In the genomic region with DNA sequence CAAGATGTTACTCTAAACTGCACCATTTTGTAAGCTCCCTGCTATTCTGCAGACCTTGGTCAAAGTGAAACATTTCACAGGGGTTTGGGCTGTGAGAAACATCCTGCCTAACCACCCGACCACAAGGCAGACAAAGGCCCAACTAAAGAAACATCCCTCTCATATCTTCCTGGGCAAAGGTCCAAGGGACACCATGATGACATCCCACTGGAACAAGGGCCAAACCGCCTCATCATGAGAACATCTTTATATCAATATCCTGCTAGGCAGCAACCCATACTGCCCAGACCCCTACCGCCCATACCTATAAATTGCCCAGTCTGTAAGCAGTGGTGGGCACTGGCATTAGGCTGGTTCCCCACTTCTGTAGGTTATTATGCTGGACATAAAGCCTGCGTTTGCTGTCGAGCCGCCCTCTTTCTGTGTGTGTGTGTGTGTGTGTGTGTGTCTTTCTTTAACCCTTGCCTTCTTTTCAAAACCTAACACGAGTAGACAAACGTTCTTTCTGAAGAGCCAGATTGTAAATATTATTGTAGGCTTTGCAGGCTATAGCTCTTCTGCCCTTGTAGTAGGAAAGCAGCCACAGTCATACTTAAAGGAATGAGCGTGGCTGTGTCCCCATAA, we compare ENCODE assay signal across 1 cellular context.
TF ChIP-seq lines count a peak whose summit lies in the region.

No MANE protein-coding gene starts in this region.

TF ChIP-seq in HepG2, 621 proteins besides CTCF, POLR2A, EP300 and RAD21:
- TF ChIP-seq, protein P1, sequence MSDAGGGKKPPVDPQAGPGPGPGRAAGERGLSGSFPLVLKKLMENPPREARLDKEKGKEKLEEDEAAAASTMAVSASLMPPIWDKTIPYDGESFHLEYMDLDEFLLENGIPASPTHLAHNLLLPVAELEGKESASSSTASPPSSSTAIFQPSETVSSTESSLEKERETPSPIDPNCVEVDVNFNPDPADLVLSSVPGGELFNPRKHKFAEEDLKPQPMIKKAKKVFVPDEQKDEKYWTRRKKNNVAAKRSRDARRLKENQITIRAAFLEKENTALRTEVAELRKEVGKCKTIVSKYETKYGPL (CRISPR knock-in tag; IDR thresholded peaks at IDR 0.05) = no peak
- TF ChIP-seq HNF4A (CRISPR knock-in tag; IDR thresholded peaks at IDR 0.05) (peak; percentile 27; the same call in 1 of the 2 replicates), ZNF644 (CRISPR knock-in tag; IDR thresholded peaks at IDR 0.05; ENCODE audit: low read depth) (peak; percentile 27; the same call in 1 of the 2 replicates), ZNF652 (CRISPR knock-in tag; IDR thresholded peaks at IDR 0.05; ENCODE audit: borderline replicate concordance, low read depth) (peak; percentile 66; the same call in 1 of the 2 replicates), ZNF674 (CRISPR knock-in tag; IDR thresholded peaks at IDR 0.05; ENCODE audit: low read depth) (no peak), ZNF263 (CRISPR knock-in tag; IDR thresholded peaks at IDR 0.05) (no peak), ZNF337 (CRISPR knock-in tag; IDR thresholded peaks at IDR 0.05; ENCODE audit: borderline replicate concordance, low read depth) (no peak), HDAC6 (IDR thresholded peaks at IDR 0.05; ENCODE audit: low read depth, low read length) (no peak)
- TF ChIP-seq, protein P2, sequence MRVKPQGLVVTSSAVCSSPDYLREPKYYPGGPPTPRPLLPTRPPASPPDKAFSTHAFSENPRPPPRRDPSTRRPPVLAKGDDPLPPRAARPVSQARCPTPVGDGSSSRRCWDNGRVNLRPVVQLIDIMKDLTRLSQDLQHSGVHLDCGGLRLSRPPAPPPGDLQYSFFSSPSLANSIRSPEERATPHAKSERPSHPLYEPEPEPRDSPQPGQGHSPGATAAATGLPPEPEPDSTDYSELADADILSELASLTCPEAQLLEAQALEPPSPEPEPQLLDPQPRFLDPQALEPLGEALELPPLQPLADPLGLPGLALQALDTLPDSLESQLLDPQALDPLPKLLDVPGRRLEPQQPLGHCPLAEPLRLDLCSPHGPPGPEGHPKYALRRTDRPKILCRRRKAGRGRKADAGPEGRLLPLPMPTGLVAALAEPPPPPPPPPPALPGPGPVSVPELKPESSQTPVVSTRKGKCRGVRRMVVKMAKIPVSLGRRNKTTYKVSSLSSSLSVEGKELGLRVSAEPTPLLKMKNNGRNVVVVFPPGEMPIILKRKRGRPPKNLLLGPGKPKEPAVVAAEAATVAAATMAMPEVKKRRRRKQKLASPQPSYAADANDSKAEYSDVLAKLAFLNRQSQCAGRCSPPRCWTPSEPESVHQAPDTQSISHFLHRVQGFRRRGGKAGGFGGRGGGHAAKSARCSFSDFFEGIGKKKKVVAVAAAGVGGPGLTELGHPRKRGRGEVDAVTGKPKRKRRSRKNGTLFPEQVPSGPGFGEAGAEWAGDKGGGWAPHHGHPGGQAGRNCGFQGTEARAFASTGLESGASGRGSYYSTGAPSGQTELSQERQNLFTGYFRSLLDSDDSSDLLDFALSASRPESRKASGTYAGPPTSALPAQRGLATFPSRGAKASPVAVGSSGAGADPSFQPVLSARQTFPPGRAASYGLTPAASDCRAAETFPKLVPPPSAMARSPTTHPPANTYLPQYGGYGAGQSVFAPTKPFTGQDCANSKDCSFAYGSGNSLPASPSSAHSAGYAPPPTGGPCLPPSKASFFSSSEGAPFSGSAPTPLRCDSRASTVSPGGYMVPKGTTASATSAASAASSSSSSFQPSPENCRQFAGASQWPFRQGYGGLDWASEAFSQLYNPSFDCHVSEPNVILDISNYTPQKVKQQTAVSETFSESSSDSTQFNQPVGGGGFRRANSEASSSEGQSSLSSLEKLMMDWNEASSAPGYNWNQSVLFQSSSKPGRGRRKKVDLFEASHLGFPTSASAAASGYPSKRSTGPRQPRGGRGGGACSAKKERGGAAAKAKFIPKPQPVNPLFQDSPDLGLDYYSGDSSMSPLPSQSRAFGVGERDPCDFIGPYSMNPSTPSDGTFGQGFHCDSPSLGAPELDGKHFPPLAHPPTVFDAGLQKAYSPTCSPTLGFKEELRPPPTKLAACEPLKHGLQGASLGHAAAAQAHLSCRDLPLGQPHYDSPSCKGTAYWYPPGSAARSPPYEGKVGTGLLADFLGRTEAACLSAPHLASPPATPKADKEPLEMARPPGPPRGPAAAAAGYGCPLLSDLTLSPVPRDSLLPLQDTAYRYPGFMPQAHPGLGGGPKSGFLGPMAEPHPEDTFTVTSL (CRISPR knock-in tag; IDR thresholded peaks at IDR 0.05; ENCODE audit: borderline replicate concordance) = no peak
